9 cellular contexts compared by ENCODE assay signal in genomic region chr6:28802417-28803336, GRCh38.
DNase-seq lines count a peak whose midpoint lies in the region; ATAC-seq, FAIRE-seq and TF ChIP-seq lines count a peak whose summit lies in the region.
"Had no signal": no experiment of that assay in that cellular context is flagged by ENCODE, and none has a peak within 500 bp of the region (broad histone marks: within the 10 kb centered on the region; RNA-seq: fewer than 3 reads in every experiment).

No MANE protein-coding gene starts in this region.

- intact Hi-C loops in kidney (cut with DNase I): no loop called here

- peak; percentile 48 for ATAC-seq in HG02870 (IDR thresholded peaks at IDR 0.05; ENCODE audit: unreplicated experiment)
- ATAC-seq in GM21423 (IDR thresholded peaks at IDR 0.05; ENCODE audit: unreplicated experiment): no peak

- H3K4me3 ChIP-seq in fibroblast of villous mesenchyme (ENCODE audit: low read depth, low read length) (no peak overlapping the region), kidney (ENCODE audit: low read length in 2 of 2) (no peak overlapping the region)

- peaks cover 57% of the 10 kb centered on the region for H3K27me3 Mint-ChIP-seq in osteocyte (ENCODE audit: unreplicated experiment)

- H3K9me3 ChIP-seq in kidney (ENCODE audit: control insufficient read depth in 1 of 2, low read length in 2 of 2): no peaks in the 10 kb centered on the region

- no peaks in the 10 kb centered on the region for H3K9me3 Mint-ChIP-seq in osteocyte (ENCODE audit: unreplicated experiment)

- peak; percentile 90 for DNase-seq in Daoy (ENCODE audit: low read depth)
- DNase-seq in RKO (ENCODE audit: low spot score): peak; percentile 92
- peak; percentile 21 for DNase-seq in fibroblast of villous mesenchyme (ENCODE audit: low read depth)
- DNase-seq in kidney: no peak
- DNase-seq in mesenteric fat pad (ENCODE audit: low spot score): no peak
- DNase-seq in osteocyte (ENCODE audit: extremely low spot score, unreplicated experiment): no peak

- peaks cover 7% of the 10 kb centered on the region for H3K4me1 Mint-ChIP-seq in osteocyte (ENCODE audit: unreplicated experiment)

- H3K36me3 ChIP-seq in kidney (ENCODE audit: control insufficient read depth in 1 of 2, insufficient read depth in 2 of 2, low read length in 2 of 2): no peaks in the 10 kb centered on the region

- H3K27ac ChIP-seq in kidney (ENCODE audit: low read depth in 2 of 2, low read length in 2 of 2): no peak overlapping the region

- FAIRE-seq in kidney (lab: Jason Lieb, UNC): no peak

- H3K27ac Mint-ChIP-seq in osteocyte (ENCODE audit: unreplicated experiment): no peak overlapping the region
- H3K27ac Mint-ChIP-seq: T-helper 1 cell treated with Interleukin-12 subunit alpha and Interleukin-12 subunit beta and Interleukin-4 antibody, amounts not matched to agents 30 μg/mL and 1 μg/mL, for 36 hours had no signal

- no peaks in the 10 kb centered on the region for H3K4me1 ChIP-seq in kidney (ENCODE audit: control insufficient read depth in 1 of 2, insufficient read depth in 1 of 2, low read depth in 1 of 2, low read length in 2 of 2)

- H3K36me3 Mint-ChIP-seq in osteocyte (ENCODE audit: unreplicated experiment): no peaks in the 10 kb centered on the region

- H3K9ac ChIP-seq in kidney (ENCODE audit: low read length in 2 of 2): no peak overlapping the region

- H3K4me3 Mint-ChIP-seq in osteocyte (ENCODE audit: unreplicated experiment): no peak overlapping the region
- H3K4me3 Mint-ChIP-seq: T-helper 1 cell treated with Interleukin-12 subunit alpha and Interleukin-12 subunit beta and Interleukin-4 antibody, amounts not matched to agents 30 μg/mL and 1 μg/mL, for 36 hours had no signal

- TF ChIP-seq CTCF in fibroblast of villous mesenchyme (IDR thresholded peaks at IDR 0.05; ENCODE audit: insufficient read depth, low read depth, low read length) (no peak), kidney (IDR thresholded peaks at IDR 0.05; ENCODE audit: borderline replicate concordance, extremely low read depth, insufficient read depth) (no peak), osteocyte (IDR thresholded peaks at IDR 0.05) (no peak)

Comparison
In these comparisons a context has a peak if more than half of its experiments do, and no peak if none do; other contexts are left out.
1. DNase-seq: peak in Daoy (single experiment), RKO (single experiment) and fibroblast of villous mesenchyme (single experiment); none in kidney (single experiment), mesenteric fat pad (single experiment) and osteocyte (single experiment).